In genomic region chr19:49436381-49437017, GRCh38 we compare ENCODE assay signal across 9 cellular contexts. TPM values are rescaled to one million over a fixed set of nuclear protein-coding genes. Genes with fewer than 3 reads are reported as not detected.
DNase-seq lines count a peak whose midpoint lies in the region; ATAC-seq lines count a peak whose summit lies in the region.
"Had no signal": no experiment of that assay in that cellular context is flagged by ENCODE, and none has a peak within 500 bp of the region (broad histone marks: within the 10 kb centered on the region; RNA-seq: fewer than 3 reads in every experiment).

No MANE protein-coding gene starts in this region.

- CTCF ChIA-PET in activated CD4-positive, alpha-beta memory T cell treated with anti-CD3 and anti-CD28 coated beads, Interleukin-2, amount 10 ng/mL, durations not matched to agents 7 days and 5 days (lab: Charles Lee) = interaction anchor here (0.5 to 2.6 kb wide), 5 partner anchors 14 to 60 kb away, joined by 3 to 15 read pairs (median 3); no protein-coding TSS in a partner anchor

- peak; percentile 62 for DNase-seq in NCI-H146 (lab: John Stamatoyannopoulos, UW)
- no peak for DNase-seq in NCI-H146 treated with DMSO at 0.1 percent for 48 hours (lab: John Stamatoyannopoulos, UW; ENCODE audit: unreplicated experiment)
- DNase-seq in activated CD4-positive, alpha-beta memory T cell treated with anti-CD3 and anti-CD28 coated beads, Interleukin-2, amount 10 ng/mL, durations not matched to agents 7 days and 5 days = peak; percentile 70
- DNase-seq in glomerular visceral epithelial cell (ENCODE audit: extremely low spot score) = peak; percentile 23
- DNase-seq in stimulated activated effector memory CD8-positive, alpha-beta T cell treated with anti-CD3 and anti-CD28 coated beads, Interleukin-12 subunit alpha, Interleukin-12 subunit beta, amount 100 ng/mL, for 72 hours (ENCODE audit: low spot score in 2 of 2) = peak; percentile 51 to 80
- DNase-seq in NCI-H524 treated with DMSO at 0.1 percent for 48 hours (lab: John Stamatoyannopoulos, UW) = no peak
- DNase-seq in cortex of kidney (lab: John Stamatoyannopoulos, UW) = no peak
- DNase-seq: 8988T had no signal

- ATAC-seq in stimulated activated effector memory CD8-positive, alpha-beta T cell treated with anti-CD3 and anti-CD28 coated beads, Interleukin-12 subunit alpha, Interleukin-12 subunit beta, amount 100 ng/mL, for 72 hours = peak; percentile 19
- ATAC-seq in HG03045 (IDR thresholded peaks at IDR 0.05; ENCODE audit: unreplicated experiment) = no peak

- no peak overlapping the region for H3K4me3 Mint-ChIP-seq in activated CD4-positive, alpha-beta memory T cell treated with anti-CD3 and anti-CD28 coated beads, Interleukin-2, amount 10 ng/mL, durations not matched to agents 7 days and 5 days
- H3K4me3 Mint-ChIP-seq in stimulated activated effector memory CD8-positive, alpha-beta T cell treated with anti-CD3 and anti-CD28 coated beads, Interleukin-12 subunit alpha, Interleukin-12 subunit beta, amount 100 ng/mL, for 72 hours = no peak overlapping the region

- no peaks in the 10 kb centered on the region for H3K9me3 Mint-ChIP-seq in activated CD4-positive, alpha-beta memory T cell treated with anti-CD3 and anti-CD28 coated beads, Interleukin-2, amount 10 ng/mL, durations not matched to agents 7 days and 5 days
- no peaks in the 10 kb centered on the region for H3K9me3 Mint-ChIP-seq in stimulated activated effector memory CD8-positive, alpha-beta T cell treated with anti-CD3 and anti-CD28 coated beads, Interleukin-12 subunit alpha, Interleukin-12 subunit beta, amount 100 ng/mL, for 72 hours

- no peaks in the 10 kb centered on the region for H3K36me3 Mint-ChIP-seq in activated CD4-positive, alpha-beta memory T cell treated with anti-CD3 and anti-CD28 coated beads, Interleukin-2, amount 10 ng/mL, durations not matched to agents 7 days and 5 days (ENCODE audit: low read depth)
- H3K36me3 Mint-ChIP-seq in stimulated activated effector memory CD8-positive, alpha-beta T cell treated with anti-CD3 and anti-CD28 coated beads, Interleukin-12 subunit alpha, Interleukin-12 subunit beta, amount 100 ng/mL, for 72 hours = no peaks in the 10 kb centered on the region

- peaks cover 87% of the 10 kb centered on the region for H3K27me3 Mint-ChIP-seq in activated CD4-positive, alpha-beta memory T cell treated with anti-CD3 and anti-CD28 coated beads, Interleukin-2, amount 10 ng/mL, durations not matched to agents 7 days and 5 days

- H3K4me1 Mint-ChIP-seq in activated CD4-positive, alpha-beta memory T cell treated with anti-CD3 and anti-CD28 coated beads, Interleukin-2, amount 10 ng/mL, durations not matched to agents 7 days and 5 days = peaks cover 31% of the 10 kb centered on the region
- H3K4me1 Mint-ChIP-seq in stimulated activated effector memory CD8-positive, alpha-beta T cell treated with anti-CD3 and anti-CD28 coated beads, Interleukin-12 subunit alpha, Interleukin-12 subunit beta, amount 100 ng/mL, for 72 hours = peaks cover 46% of the 10 kb centered on the region

- no peak overlapping the region for H3K27ac Mint-ChIP-seq in activated CD4-positive, alpha-beta memory T cell treated with anti-CD3 and anti-CD28 coated beads, Interleukin-2, amount 10 ng/mL, durations not matched to agents 7 days and 5 days
- peak overlapping the region; percentile 79 for H3K27ac Mint-ChIP-seq in stimulated activated effector memory CD8-positive, alpha-beta T cell treated with anti-CD3 and anti-CD28 coated beads, Interleukin-12 subunit alpha, Interleukin-12 subunit beta, amount 100 ng/mL, for 72 hours

- POLR2A ChIA-PET in activated CD4-positive, alpha-beta memory T cell treated with anti-CD3 and anti-CD28 coated beads, Interleukin-2, amount 10 ng/mL, durations not matched to agents 7 days and 5 days (lab: Charles Lee) = interaction anchor here (1.1 to 1.4 kb wide), 3 partner anchors 11 to 18 kb away, joined by 3 to 6 read pairs (median 5); partner anchors contain the start of genes GFY and PIH1D1

RNA-seq across cellular contexts. Expression of gene SLC17A7, which starts 4.8 kb away (rescaled TPM):
- total RNA-seq in activated CD4-positive, alpha-beta memory T cell treated with anti-CD3 and anti-CD28 coated beads, Interleukin-2, amount 10 ng/mL, durations not matched to agents 7 days and 5 days = under 1 TPM; 0.30 to 0.43 TPM

RNA-seq across cellular contexts. Expression of gene GFY, which starts 11.3 kb away (rescaled TPM):
- not detected for total RNA-seq in activated CD4-positive, alpha-beta memory T cell treated with anti-CD3 and anti-CD28 coated beads, Interleukin-2, amount 10 ng/mL, durations not matched to agents 7 days and 5 days

RNA-seq across cellular contexts. Expression of gene PTH2, which starts 13.3 kb away (rescaled TPM):
- not detected for total RNA-seq in activated CD4-positive, alpha-beta memory T cell treated with anti-CD3 and anti-CD28 coated beads, Interleukin-2, amount 10 ng/mL, durations not matched to agents 7 days and 5 days

RNA-seq across cellular contexts. Expression of gene PIH1D1, which starts 15.1 kb away (rescaled TPM):
- total RNA-seq in activated CD4-positive, alpha-beta memory T cell treated with anti-CD3 and anti-CD28 coated beads, Interleukin-2, amount 10 ng/mL, durations not matched to agents 7 days and 5 days = 100 to 1,000 TPM; 168 to 170 TPM

RNA-seq across cellular contexts. Expression of gene ALDH16A1, which starts 16.5 kb away (rescaled TPM):
- total RNA-seq in activated CD4-positive, alpha-beta memory T cell treated with anti-CD3 and anti-CD28 coated beads, Interleukin-2, amount 10 ng/mL, durations not matched to agents 7 days and 5 days = 10 to 100 TPM; 34.1 to 36.6 TPM

Comparison
In these comparisons a context has a peak if more than half of its experiments do, and no peak if none do; other contexts are left out.
1. DNase-seq: peak in NCI-H146 (single experiment), activated CD4-positive, alpha-beta memory T cell treated with anti-CD3 and anti-CD28 coated beads, Interleukin-2, amount 10 ng/mL, durations not matched to agents 7 days and 5 days (single experiment), glomerular visceral epithelial cell (single experiment) and stimulated activated effector memory CD8-positive, alpha-beta T cell treated with anti-CD3 and anti-CD28 coated beads, Interleukin-12 subunit alpha, Interleukin-12 subunit beta, amount 100 ng/mL, for 72 hours (2 of 2); none in NCI-H146 treated with DMSO at 0.1 percent for 48 hours (single experiment), NCI-H524 treated with DMSO at 0.1 percent for 48 hours (single experiment) and cortex of kidney (single experiment).